ENCODE assay signal across 8 cellular contexts in the genomic region with DNA sequence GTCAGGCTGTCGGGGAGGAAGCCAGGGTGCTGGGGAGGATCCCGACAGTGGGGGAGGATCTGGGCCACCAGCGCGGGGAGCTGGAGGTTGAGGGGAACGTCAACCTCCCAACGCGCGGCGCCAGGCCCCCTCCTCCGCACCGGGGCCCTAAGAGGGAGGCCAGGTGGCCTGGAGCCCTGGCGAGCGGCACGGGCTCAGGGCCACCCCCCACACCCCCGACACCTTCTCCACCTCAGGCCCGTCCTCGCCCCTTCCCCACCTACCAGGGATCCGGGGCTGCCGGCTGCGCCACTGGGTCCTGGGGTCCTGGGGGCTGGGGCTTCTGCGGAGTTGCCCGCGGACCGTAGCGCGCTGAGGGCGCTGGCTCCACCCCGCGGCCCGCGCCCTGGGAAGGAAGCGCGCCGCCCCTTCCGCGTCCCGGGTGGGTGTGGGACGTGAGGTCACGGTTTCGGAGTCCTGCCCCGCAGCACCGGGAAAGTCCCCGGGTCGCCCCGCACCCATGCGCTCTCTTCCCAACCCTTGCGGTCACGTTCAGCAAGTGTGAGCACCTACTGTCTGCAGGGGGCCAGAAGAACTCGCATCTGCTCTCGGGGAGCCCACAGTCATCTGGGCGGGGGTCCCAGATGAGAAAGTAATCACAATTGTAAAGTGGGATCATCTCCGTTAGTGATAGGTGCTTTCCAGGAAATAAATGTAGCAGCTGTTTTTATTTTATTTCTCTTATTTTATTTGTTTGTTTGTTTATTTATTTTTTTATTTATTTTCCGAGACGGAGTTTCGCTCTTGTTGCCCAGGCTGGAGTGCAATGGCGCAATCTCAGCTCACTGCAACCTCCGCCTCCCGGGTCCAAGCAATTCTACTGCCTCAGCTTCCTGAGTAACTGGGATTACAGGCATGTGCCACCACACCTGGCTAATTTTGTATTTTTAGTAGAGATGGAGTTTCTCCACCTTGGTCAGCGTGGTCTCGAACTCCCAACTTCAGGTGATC. TPM values are rescaled to one million over a fixed set of nuclear protein-coding genes. Genes with fewer than 3 reads are reported as not detected.
DNase-seq lines count a peak whose midpoint lies in the region; ATAC-seq and TF ChIP-seq lines count a peak whose summit lies in the region.

Gene TICAM1, minus strand, starts transcription at position 362 of the 990 bp plus-strand sequence. CDS start 13,335 bp downstream, outside the sequence.

- no peaks in the 10 kb centered on the region for H3K36me3 ChIP-seq in SU-DHL-6 (ENCODE audit: low read length)
- no peaks in the 10 kb centered on the region for H3K36me3 ChIP-seq in heart left ventricle
- H3K36me3 ChIP-seq in prostate gland = no peaks in the 10 kb centered on the region
- no peaks in the 10 kb centered on the region for H3K36me3 ChIP-seq in urinary bladder (ENCODE audit: insufficient read depth)

- H3K9me2 ChIP-seq in SU-DHL-6 (replicated peaks; ENCODE audit: insufficient read depth, low read length) = no peaks in the 10 kb centered on the region

- H2AFZ ChIP-seq in SU-DHL-6 (ENCODE audit: low read depth, low read length, severe bottlenecking) = peak within 1 kb of the TSS; percentile 90

- intact Hi-C loops in heart left ventricle (cut with DNase I) = loop anchor here in 1 of 10 donors (2.0 kb wide), 1 partner anchor 15 kb away; no protein-coding TSS in a partner anchor
- intact Hi-C loops in prostate gland (cut with DNase I) = no loop called here

- H3K4me1 ChIP-seq in heart left ventricle (peaks cover 0 to 28% (median 13%) of the 10 kb centered on the region in 12 donors), prostate gland (replicated peaks) (peaks cover 2% of the 10 kb centered on the region), urinary bladder (ENCODE audit: insufficient read depth) (no peaks in the 10 kb centered on the region)

- H3F3A ChIP-seq in SU-DHL-6 (ENCODE audit: insufficient read depth) = peaks cover 23% of the 10 kb centered on the region

- peak; percentile 20 for DNase-seq in NCI-H2196 (lab: John Stamatoyannopoulos, UW; ENCODE audit: unreplicated experiment)
- DNase-seq in NCI-H2196 treated with DMSO at 0.1 percent for 48 hours (lab: John Stamatoyannopoulos, UW; ENCODE audit: unreplicated experiment) = no peak
- peak; percentile 81 to 89 (median 84) for DNase-seq in heart left ventricle
- DNase-seq in prostate gland (ENCODE audit: low spot score) = peak; percentile 49

- peak within 1 kb of the TSS; percentile 70 for H3K4me2 ChIP-seq in SU-DHL-6 (ENCODE audit: low read depth, low read length, poor library complexity, severe bottlenecking)

- no peaks in the 10 kb centered on the region for H4K20me1 ChIP-seq in SU-DHL-6 (ENCODE audit: low read depth, low read length)

- H3K36me3 Mint-ChIP-seq in activated naive CD8-positive, alpha-beta T cell = no peaks in the 10 kb centered on the region

- TF ChIP-seq POLR2A in heart left ventricle (IDR thresholded peaks at IDR 0.05) = peak in 1 of 2 donors; percentile 82
- peak; percentile 94 for TF ChIP-seq POLR2A in prostate gland (IDR thresholded peaks at IDR 0.05)

- H3K4me1 Mint-ChIP-seq in activated naive CD8-positive, alpha-beta T cell (ENCODE audit: low read depth) = peaks cover 24% of the 10 kb centered on the region

- TF ChIP-seq CTCF in SU-DHL-6 (IDR thresholded peaks at IDR 0.05; ENCODE audit: insufficient read depth, low read length, poor library complexity, severe bottlenecking) (no peak), heart left ventricle (IDR thresholded peaks at IDR 0.05) (peak in 3 of 12 donors; percentile 6 to 25 (median 12)), prostate gland (IDR thresholded peaks at IDR 0.05) (no peak)

- peak within 1 kb of the TSS; percentile 92 for H3K27ac Mint-ChIP-seq in activated naive CD8-positive, alpha-beta T cell

- H3K79me2 ChIP-seq in SU-DHL-6 (ENCODE audit: insufficient read depth, low read length) = peaks cover 38% of the 10 kb centered on the region

- H3K27me3 ChIP-seq in SU-DHL-6 (ENCODE audit: low read length) (no peaks in the 10 kb centered on the region), heart left ventricle (no peaks in the 10 kb centered on the region), prostate gland (replicated peaks; ENCODE audit: insufficient read depth) (no peaks in the 10 kb centered on the region)

- no peaks in the 10 kb centered on the region for H3K9me3 Mint-ChIP-seq in activated naive CD8-positive, alpha-beta T cell (ENCODE audit: low read depth)

- peak; percentile 69 for ATAC-seq in HG03066 (IDR thresholded peaks at IDR 0.05; ENCODE audit: low read depth, unreplicated experiment)
- ATAC-seq in heart left ventricle = peak; percentile 78 to 99 (median 97)

- H3K27me3 Mint-ChIP-seq in activated naive CD8-positive, alpha-beta T cell = no peaks in the 10 kb centered on the region

- peak within 1 kb of the TSS; percentile 69 for H3K9ac ChIP-seq in SU-DHL-6 (ENCODE audit: low read length)

- peak within 1 kb of the TSS; percentile 76 for H3K27ac ChIP-seq in SU-DHL-6 (ENCODE audit: low read depth, low read length)
- H3K27ac ChIP-seq in heart left ventricle = peak within 1 kb of the TSS; percentile 85 to 99 (median 94)
- peak within 1 kb of the TSS; percentile 82 to 92 for H3K27ac ChIP-seq in prostate gland
- peak within 1 kb of the TSS; percentile 89 for H3K27ac ChIP-seq in urinary bladder (ENCODE audit: low read depth)

- H3K9me3 ChIP-seq in SU-DHL-6 (ENCODE audit: insufficient read depth, low read length) (no peaks in the 10 kb centered on the region), heart left ventricle (no peaks in the 10 kb centered on the region), prostate gland (no peaks in the 10 kb centered on the region)

- WGBS in heart left ventricle, 4 donors = 7 to 8% (median 8%) methylated on average over 44 to 60 of the region's 60 CpGs
- 5% methylated on average over 57 of the region's 60 CpGs for WGBS in prostate gland
- 5% methylated on average over 60 of the region's 60 CpGs for WGBS in urinary bladder

- H3K4me3 ChIP-seq in SU-DHL-6 (ENCODE audit: insufficient read depth, low read length, poor library complexity, severe bottlenecking) (peak within 1 kb of the TSS; percentile 73), heart left ventricle (peak within 1 kb of the TSS; percentile 74 to 99 (median 96)), prostate gland (peak within 1 kb of the TSS; percentile 78 to 86), urinary bladder (ENCODE audit: low read depth, low read length) (peak within 1 kb of the TSS; percentile 93)

- H3K4me3 Mint-ChIP-seq in activated naive CD8-positive, alpha-beta T cell = peak within 1 kb of the TSS; percentile 95

RNA-seq across cellular contexts. Expression of gene TICAM1, which starts in this region (rescaled TPM):
- 10 to 100 TPM in 1 of 9 donors, 1 to 10 TPM in 8; 3.7 to 13.6 (median 7.0) TPM for total RNA-seq in heart left ventricle
- 1 to 10 TPM; 4.0 to 8.6 TPM for polyA plus RNA-seq in heart left ventricle
- 1 to 10 TPM; 8.3 to 9.1 TPM for total RNA-seq in prostate gland
- total RNA-seq in urinary bladder = 1.4 TPM
- polyA plus RNA-seq in urinary bladder = 13.7 TPM
